Comparison of ENCODE assay signal across 17 cellular contexts in the genomic region with DNA sequence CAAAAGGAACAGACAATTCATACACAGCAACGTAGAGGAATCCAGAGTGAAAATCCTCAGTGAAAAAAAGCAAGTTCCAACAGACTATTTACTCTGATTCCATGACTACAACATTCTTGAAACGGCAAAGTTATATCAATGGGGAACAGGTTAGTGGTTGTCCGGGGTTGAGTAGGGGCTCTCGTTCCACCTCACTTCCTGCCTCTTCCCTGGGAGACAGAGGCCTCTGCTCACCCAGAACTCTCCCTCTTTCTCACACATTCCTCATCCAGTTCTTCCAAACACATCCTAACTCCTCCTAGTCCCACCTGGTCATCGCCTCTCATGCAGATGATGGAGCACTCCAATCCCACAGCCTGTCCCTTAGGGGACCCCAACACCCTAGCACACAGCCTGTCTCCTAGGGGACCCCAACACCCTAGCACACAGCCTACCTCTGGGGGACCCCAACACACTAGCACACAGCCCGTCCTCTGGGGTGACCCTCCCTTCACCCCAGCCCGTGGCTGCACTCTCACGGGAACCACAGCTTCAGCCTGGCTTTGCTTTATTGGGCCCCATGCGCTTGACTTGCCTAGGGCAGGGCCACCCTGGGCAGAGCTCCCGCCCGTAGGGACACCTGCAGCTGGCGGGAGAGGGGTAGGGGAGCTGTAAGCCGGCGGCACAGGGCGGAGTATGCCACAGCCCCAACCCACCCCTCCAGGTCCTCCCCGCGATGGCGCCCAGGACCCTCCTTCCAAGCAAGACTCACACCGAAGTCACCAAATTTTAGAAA. TPM values are rescaled to one million over a fixed set of nuclear protein-coding genes. Genes with fewer than 3 reads are reported as not detected.
DNase-seq lines count a peak whose midpoint lies in the region; ATAC-seq and TF ChIP-seq lines count a peak whose summit lies in the region.
"Had no signal": no experiment of that assay in that cellular context is flagged by ENCODE, and none has a peak within 500 bp of the region (broad histone marks: within the 10 kb centered on the region; RNA-seq: fewer than 3 reads in every experiment).

No MANE protein-coding gene starts in this region.

- no peaks in the 10 kb centered on the region for H3K9me2 ChIP-seq in SK-N-SH

- no peak overlapping the region for H3K9ac ChIP-seq in SK-N-SH

- peaks cover 8% of the 10 kb centered on the region for H3K36me3 Mint-ChIP-seq in T-cell
- H3K36me3 Mint-ChIP-seq in immature natural killer cell = peaks cover 0 to 12% (median 9%) of the 10 kb centered on the region in 3 donors

- H3K27me3 Mint-ChIP-seq in T-cell (peaks cover 51 to 81% of the 10 kb centered on the region in 2 donors), immature natural killer cell (ENCODE audit: low read depth in 3 of 3) (peaks cover 22 to 33% (median 25%) of the 10 kb centered on the region in 3 donors)
- peaks cover 89% of the 10 kb centered on the region for H3K27me3 Mint-ChIP-seq in stimulated activated naive CD8-positive, alpha-beta T cell treated with anti-CD3 and anti-CD28 coated beads, Interleukin-15, amount 100 ng/mL, for 72 hours

- H3K4me1 ChIP-seq in SK-N-SH (ENCODE audit: control insufficient read depth in 1 of 2, insufficient read depth in 2 of 2, low read depth in 1 of 2, low read length in 1 of 2) (peaks cover 0 to 15% of the 10 kb centered on the region in 2 experiments; a peak in 1 of 4 replicates), A673 (ENCODE audit: insufficient read depth, low read length, poor library complexity, severe bottlenecking) (peaks cover 9% of the 10 kb centered on the region), foreskin keratinocyte (no peaks in the 10 kb centered on the region)

- TF ChIP-seq CTCF in SK-N-SH (IDR thresholded peaks at IDR 0.05) = no peak
- TF ChIP-seq CTCF in A673 (conservative IDR thresholded peaks at IDR 0.05; ENCODE audit: low read depth, low read length) = no peak
- no peak for TF ChIP-seq CTCF in foreskin keratinocyte (conservative IDR thresholded peaks at IDR 0.05)

- no peak for ATAC-seq in SK-N-SH treated with all-trans-retinoic acid at 6 μM for 48 hours
- no peak for ATAC-seq in T-cell (replicated peaks in 1 of 4)
- ATAC-seq in stimulated activated naive CD8-positive, alpha-beta T cell treated with anti-CD3 and anti-CD28 coated beads, Interleukin-15, amount 100 ng/mL, for 72 hours = no peak
- no peak for ATAC-seq in foreskin keratinocyte
- no peak for ATAC-seq in GM19023 (IDR thresholded peaks at IDR 0.05; ENCODE audit: unreplicated experiment)
- ATAC-seq: A549 had no signal

- WGBS in SK-N-SH (ENCODE audit: low lambda C conversion rate) = 93% methylated on average over 16 of the region's 19 CpGs

- no peaks in the 10 kb centered on the region for H3K9me3 ChIP-seq in SK-N-SH
- peaks cover 3% of the 10 kb centered on the region for H3K9me3 ChIP-seq in A673 (ENCODE audit: low read depth, low read length, poor library complexity, severe bottlenecking)

- H3K27me3 ChIP-seq in SK-N-SH (ENCODE audit: insufficient read depth) = no peaks in the 10 kb centered on the region; the same call in 1 of the 2 replicates
- peaks cover 19% of the 10 kb centered on the region for H3K27me3 ChIP-seq in A673 (replicated peaks; ENCODE audit: insufficient read depth, low read depth, low read length, poor library complexity)
- H3K27me3 ChIP-seq in foreskin keratinocyte = peaks cover 64% of the 10 kb centered on the region

- H3F3A ChIP-seq in SK-N-SH (replicated peaks; ENCODE audit: insufficient read depth) = peaks cover 4% of the 10 kb centered on the region

- TF ChIP-seq RAD21 in SK-N-SH (IDR thresholded peaks at IDR 0.05; ENCODE audit: low read length) = no peak

- H3K4me3 ChIP-seq in SK-N-SH (ENCODE audit: low read depth in 2 of 2, low read length in 1 of 2) (no peak overlapping the region), A673 (ENCODE audit: low read depth, low read length, poor library complexity, severe bottlenecking) (no peak overlapping the region)
- H3K4me3 ChIP-seq: A549 had no signal

- POLR2A ChIA-PET in SK-N-SH (lab: Yijun Ruan, JAX) (interaction anchor here (0.6 kb wide), 1 partner anchor 1156 kb away, joined by 3 read pairs; no protein-coding TSS in a partner anchor), T-cell (lab: Charles Lee) (no interaction called here), A673 (lab: Charles Lee; ENCODE audit: low non-redundant PET) (no interaction called here)

- no peaks in the 10 kb centered on the region for H3K79me2 ChIP-seq in SK-N-SH (ENCODE audit: insufficient read depth)

- H3K27ac Mint-ChIP-seq in T-cell = no peak overlapping the region
- H3K27ac Mint-ChIP-seq in immature natural killer cell = peak overlapping the region in 2 of 6 donors; percentile 18 to 53
- H3K27ac Mint-ChIP-seq in stimulated activated naive CD8-positive, alpha-beta T cell treated with anti-CD3 and anti-CD28 coated beads, Interleukin-15, amount 100 ng/mL, for 72 hours = no peak overlapping the region

- H4K20me1 ChIP-seq in SK-N-SH (ENCODE audit: insufficient read depth) = no peaks in the 10 kb centered on the region

- DNase-seq in SK-N-SH (peak; percentile 13), T-cell (no peak), immature natural killer cell (no peak), A673 (ENCODE audit: low spot score) (no peak), foreskin keratinocyte (no peak)
- no peak for DNase-seq in stimulated activated naive CD8-positive, alpha-beta T cell treated with anti-CD3 and anti-CD28 coated beads, Interleukin-15, amount 100 ng/mL, for 72 hours
- DNase-seq: activated CD4-positive, alpha-beta T cell treated with anti-CD3 and anti-CD28 coated beads for 4 hours; activated gamma-delta T cell treated with Interleukin-2 at 50 U/mL for 16 hours; cerebellar nuclear complex; DMS 273 treated with DMSO at 0.1 percent for 48 hours; NCI-H226; OCI-M1 had no signal

- H3K4me2 ChIP-seq in SK-N-SH = no peak overlapping the region
- H3K4me2 ChIP-seq: A549 had no signal

- TF ChIP-seq EP300 in SK-N-SH (IDR thresholded peaks at IDR 0.05; ENCODE audit: borderline replicate concordance in 1 of 2, low read depth in 1 of 2, low read length in 1 of 2) = no peak

- H3K4me3 Mint-ChIP-seq in T-cell (peak overlapping the region; percentile 7 to 79 (median 31)), immature natural killer cell (peak overlapping the region; percentile 19 to 63 (median 30))
- peak overlapping the region; percentile 58 to 60 for H3K4me3 Mint-ChIP-seq in stimulated activated naive CD8-positive, alpha-beta T cell treated with anti-CD3 and anti-CD28 coated beads, Interleukin-15, amount 100 ng/mL, for 72 hours

- CTCF ChIA-PET in SK-N-SH (lab: Yijun Ruan, JAX) = interaction anchor here (6.4 kb wide), 1 partner anchor 73 kb away, joined by 37 read pairs; no protein-coding TSS in a partner anchor
- CTCF ChIA-PET in T-cell (lab: Charles Lee) = no interaction called here
- CTCF ChIA-PET in A673 (lab: Charles Lee) = no interaction called here

- H3K9me3 Mint-ChIP-seq in T-cell (peaks cover 4 to 20% (median 12%) of the 10 kb centered on the region in 3 donors), immature natural killer cell (peaks cover 10 to 26% (median 17%) of the 10 kb centered on the region in 6 donors)
- peaks cover 0 to 19% of the 10 kb centered on the region in 2 donors for H3K9me3 Mint-ChIP-seq in stimulated activated naive CD8-positive, alpha-beta T cell treated with anti-CD3 and anti-CD28 coated beads, Interleukin-15, amount 100 ng/mL, for 72 hours

- intact Hi-C loops in A673 (cut with micrococcal nuclease; ENCODE audit: unreplicated experiment) = no loop called here

- H3K27ac ChIP-seq in SK-N-SH (ENCODE audit: low read depth in 2 of 2, low read length in 1 of 2) (no peak overlapping the region), A673 (ENCODE audit: low read depth, low read length, poor library complexity, severe bottlenecking) (no peak overlapping the region), foreskin keratinocyte (no peak overlapping the region)
- H3K27ac ChIP-seq: A549 had no signal

- H3K36me3 ChIP-seq in SK-N-SH (replicated peaks in 1 of 2; ENCODE audit: control insufficient read depth in 1 of 2, insufficient read depth in 2 of 2, low read length in 1 of 2) = no peaks in the 10 kb centered on the region
- H3K36me3 ChIP-seq in A673 (ENCODE audit: insufficient read depth, low read length, poor library complexity, severe bottlenecking) = no peaks in the 10 kb centered on the region

- no TSS peak for BruUV-seq in A673 (replicated peaks; lab: Mats Ljungman, UMichigan)

- H3K4me1 Mint-ChIP-seq in T-cell (peaks cover 19 to 40% (median 36%) of the 10 kb centered on the region in 3 donors), immature natural killer cell (peaks cover 26 to 36% of the 10 kb centered on the region in 2 donors)
- peaks cover 35% of the 10 kb centered on the region for H3K4me1 Mint-ChIP-seq in stimulated activated naive CD8-positive, alpha-beta T cell treated with anti-CD3 and anti-CD28 coated beads, Interleukin-15, amount 100 ng/mL, for 72 hours

- H2AFZ ChIP-seq in SK-N-SH (ENCODE audit: low read depth) = no peak overlapping the region

TF ChIP-seq in SK-N-SH, 30 proteins besides CTCF, POLR2A, EP300 and RAD21 (continues in another document):
- TF ChIP-seq, protein P1, sequence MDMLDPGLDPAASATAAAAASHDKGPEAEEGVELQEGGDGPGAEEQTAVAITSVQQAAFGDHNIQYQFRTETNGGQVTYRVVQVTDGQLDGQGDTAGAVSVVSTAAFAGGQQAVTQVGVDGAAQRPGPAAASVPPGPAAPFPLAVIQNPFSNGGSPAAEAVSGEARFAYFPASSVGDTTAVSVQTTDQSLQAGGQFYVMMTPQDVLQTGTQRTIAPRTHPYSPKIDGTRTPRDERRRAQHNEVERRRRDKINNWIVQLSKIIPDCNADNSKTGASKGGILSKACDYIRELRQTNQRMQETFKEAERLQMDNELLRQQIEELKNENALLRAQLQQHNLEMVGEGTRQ (IDR thresholded peaks at IDR 0.05; ENCODE audit: borderline replicate concordance, low read depth, low read length) = no peak
- no peak for TF ChIP-seq TEAD4 (IDR thresholded peaks at IDR 0.05; ENCODE audit: borderline replicate concordance, insufficient read depth)

TF ChIP-seq in SK-N-SH treated with all-trans-retinoic acid at 6 μM for 48 hours, 23 proteins besides CTCF, POLR2A, EP300 and RAD21 (continues in another document):
- TF ChIP-seq ZNF70 (CRISPR knock-in tag; IDR thresholded peaks at IDR 0.05) = no peak
- no peak for TF ChIP-seq ESRRG (CRISPR knock-in tag; IDR thresholded peaks at IDR 0.05)
- TF ChIP-seq ISL1 (CRISPR knock-in tag; IDR thresholded peaks at IDR 0.05) = no peak
- no peak for TF ChIP-seq ZFP30 (CRISPR knock-in tag; IDR thresholded peaks at IDR 0.05)
- TF ChIP-seq TOX (CRISPR knock-in tag; IDR thresholded peaks at IDR 0.05; ENCODE audit: borderline replicate concordance) = no peak
- TF ChIP-seq OSR1 (CRISPR knock-in tag; IDR thresholded peaks at IDR 0.05) = no peak

RNA-seq across cellular contexts. Expression of a gene that starts 5.2 kb away (rescaled TPM):
- polyA plus RNA-seq in SK-N-SH (2012; rRNA removed) (0.10 and 0.16 TPM in 2 replicates), immature natural killer cell (under 1 TPM in 1 of 3 donors, not detected in 2; 0.50 TPM), foreskin keratinocyte (0.03 TPM in 1 of 2 replicates, not detected in the other)
- polyA plus RNA-seq in SK-N-SH (2012; cell fraction: cytosol; rRNA removed) = 0.05 and 0.12 TPM in 2 replicates
- polyA plus RNA-seq in SK-N-SH (2012; cell fraction: nucleus; rRNA removed) = 0.14 and 0.15 TPM in 2 replicates
- total RNA-seq in T-cell (under 1 TPM in 2 of 5 donors, not detected in 3; 0.19 to 0.67 TPM), A673 (2021) (0.09 TPM in 1 of 2 replicates, not detected in the other), foreskin keratinocyte (0.03 and 0.04 TPM in 2 replicates)
- total RNA-seq: MCF 10A; T-helper 1 cell treated with Interleukin-12 subunit alpha and Interleukin-12 subunit beta and Interleukin-4 antibody, amounts not matched to agents 30 ng/mL and 1 ng/mL, for 36 hours had no signal
